In the genomic region with DNA sequence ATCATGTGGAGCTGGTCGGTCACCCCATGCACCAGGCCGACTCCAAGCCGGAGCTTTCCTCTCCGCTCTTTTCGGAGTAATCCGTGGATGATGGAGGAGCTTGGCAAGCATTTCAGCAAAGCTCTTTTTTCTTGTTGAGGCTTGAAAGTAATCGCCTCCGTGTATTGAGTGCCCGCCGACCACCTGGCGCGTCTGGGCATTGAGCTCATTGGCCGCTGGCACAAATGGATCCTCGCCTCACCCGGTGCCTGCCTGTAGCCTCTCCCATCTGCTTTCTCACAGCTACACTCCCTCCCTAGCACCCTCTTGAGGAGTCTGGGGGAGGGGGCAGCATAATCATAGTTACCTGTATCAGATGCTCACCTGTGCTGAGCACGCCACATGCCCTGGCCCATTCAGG, we compare ENCODE assay signal across 1 cellular context.
TF ChIP-seq lines count a peak whose summit lies in the region.

No MANE protein-coding gene starts in this region.

TF ChIP-seq in GM23338, 12 proteins besides CTCF, POLR2A, EP300 and RAD21 (continued from another document):
- TF ChIP-seq, protein P1, sequence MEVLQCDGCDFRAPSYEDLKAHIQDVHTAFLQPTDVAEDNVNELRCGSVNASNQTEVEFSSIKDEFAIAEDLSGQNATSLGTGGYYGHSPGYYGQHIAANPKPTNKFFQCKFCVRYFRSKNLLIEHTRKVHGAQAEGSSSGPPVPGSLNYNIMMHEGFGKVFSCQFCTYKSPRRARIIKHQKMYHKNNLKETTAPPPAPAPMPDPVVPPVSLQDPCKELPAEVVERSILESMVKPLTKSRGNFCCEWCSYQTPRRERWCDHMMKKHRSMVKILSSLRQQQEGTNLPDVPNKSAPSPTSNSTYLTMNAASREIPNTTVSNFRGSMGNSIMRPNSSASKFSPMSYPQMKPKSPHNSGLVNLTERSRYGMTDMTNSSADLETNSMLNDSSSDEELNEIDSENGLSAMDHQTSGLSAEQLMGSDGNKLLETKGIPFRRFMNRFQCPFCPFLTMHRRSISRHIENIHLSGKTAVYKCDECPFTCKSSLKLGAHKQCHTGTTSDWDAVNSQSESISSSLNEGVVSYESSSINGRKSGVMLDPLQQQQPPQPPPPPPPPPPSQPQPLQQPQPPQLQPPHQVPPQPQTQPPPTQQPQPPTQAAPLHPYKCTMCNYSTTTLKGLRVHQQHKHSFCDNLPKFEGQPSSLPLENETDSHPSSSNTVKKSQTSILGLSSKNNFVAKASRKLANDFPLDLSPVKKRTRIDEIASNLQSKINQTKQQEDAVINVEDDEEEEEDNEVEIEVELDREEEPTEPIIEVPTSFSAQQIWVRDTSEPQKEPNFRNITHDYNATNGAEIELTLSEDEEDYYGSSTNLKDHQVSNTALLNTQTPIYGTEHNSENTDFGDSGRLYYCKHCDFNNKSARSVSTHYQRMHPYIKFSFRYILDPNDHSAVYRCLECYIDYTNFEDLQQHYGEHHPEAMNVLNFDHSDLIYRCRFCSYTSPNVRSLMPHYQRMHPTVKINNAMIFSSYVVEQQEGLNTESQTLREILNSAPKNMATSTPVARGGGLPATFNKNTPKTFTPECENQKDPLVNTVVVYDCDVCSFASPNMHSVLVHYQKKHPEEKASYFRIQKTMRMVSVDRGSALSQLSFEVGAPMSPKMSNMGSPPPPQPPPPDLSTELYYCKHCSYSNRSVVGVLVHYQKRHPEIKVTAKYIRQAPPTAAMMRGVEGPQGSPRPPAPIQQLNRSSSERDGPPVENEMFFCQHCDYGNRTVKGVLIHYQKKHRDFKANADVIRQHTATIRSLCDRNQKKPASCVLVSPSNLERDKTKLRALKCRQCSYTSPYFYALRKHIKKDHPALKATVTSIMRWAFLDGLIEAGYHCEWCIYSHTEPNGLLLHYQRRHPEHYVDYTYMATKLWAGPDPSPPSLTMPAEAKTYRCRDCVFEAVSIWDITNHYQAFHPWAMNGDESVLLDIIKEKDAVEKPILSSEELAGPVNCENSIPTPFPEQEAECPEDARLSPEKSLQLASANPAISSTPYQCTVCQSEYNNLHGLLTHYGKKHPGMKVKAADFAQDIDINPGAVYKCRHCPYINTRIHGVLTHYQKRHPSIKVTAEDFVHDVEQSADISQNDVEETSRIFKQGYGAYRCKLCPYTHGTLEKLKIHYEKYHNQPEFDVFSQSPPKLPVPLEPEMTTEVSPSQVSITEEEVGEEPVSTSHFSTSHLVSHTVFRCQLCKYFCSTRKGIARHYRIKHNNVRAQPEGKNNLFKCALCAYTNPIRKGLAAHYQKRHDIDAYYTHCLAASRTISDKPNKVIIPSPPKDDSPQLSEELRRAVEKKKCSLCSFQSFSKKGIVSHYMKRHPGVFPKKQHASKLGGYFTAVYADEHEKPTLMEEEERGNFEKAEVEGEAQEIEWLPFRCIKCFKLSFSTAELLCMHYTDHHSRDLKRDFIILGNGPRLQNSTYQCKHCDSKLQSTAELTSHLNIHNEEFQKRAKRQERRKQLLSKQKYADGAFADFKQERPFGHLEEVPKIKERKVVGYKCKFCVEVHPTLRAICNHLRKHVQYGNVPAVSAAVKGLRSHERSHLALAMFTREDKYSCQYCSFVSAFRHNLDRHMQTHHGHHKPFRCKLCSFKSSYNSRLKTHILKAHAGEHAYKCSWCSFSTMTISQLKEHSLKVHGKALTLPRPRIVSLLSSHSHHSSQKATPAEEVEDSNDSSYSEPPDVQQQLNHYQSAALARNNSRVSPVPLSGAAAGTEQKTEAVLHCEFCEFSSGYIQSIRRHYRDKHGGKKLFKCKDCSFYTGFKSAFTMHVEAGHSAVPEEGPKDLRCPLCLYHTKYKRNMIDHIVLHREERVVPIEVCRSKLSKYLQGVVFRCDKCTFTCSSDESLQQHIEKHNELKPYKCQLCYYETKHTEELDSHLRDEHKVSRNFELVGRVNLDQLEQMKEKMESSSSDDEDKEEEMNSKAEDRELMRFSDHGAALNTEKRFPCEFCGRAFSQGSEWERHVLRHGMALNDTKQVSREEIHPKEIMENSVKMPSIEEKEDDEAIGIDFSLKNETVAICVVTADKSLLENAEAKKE (CRISPR knock-in tag; IDR thresholded peaks at IDR 0.05) = no peak
- TF ChIP-seq EZH2 (IDR thresholded peaks at IDR 0.05; ENCODE audit: low read depth, unreplicated experiment) = no peak
TF ChIP-seq in GM23338: peak in this region for 0.
